Comparison of ENCODE assay signal across 8 cellular contexts in the genomic region with DNA sequence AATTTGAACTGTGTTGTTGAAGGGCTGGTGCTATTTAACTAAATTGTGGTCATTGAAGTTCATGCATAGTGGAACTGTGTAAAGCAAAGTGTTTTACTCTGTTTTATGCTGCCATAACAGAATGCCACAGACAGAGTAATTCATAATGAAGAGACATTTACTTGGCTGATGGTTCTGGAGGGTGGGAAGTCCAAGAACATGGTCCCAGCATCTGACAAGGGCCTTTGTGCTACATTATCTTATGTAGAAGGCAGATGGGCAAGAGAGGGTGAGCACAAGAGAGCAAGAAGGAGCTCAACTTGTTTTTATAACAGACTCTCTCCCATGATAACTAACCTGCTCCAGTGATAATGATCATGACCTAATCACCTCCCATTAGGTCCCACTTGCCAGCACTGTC.
"Had no signal": no experiment of that assay in that cellular context is flagged by ENCODE, and none has a peak within 500 bp of the region (broad histone marks: within the 10 kb centered on the region; RNA-seq: fewer than 3 reads in every experiment).

No MANE protein-coding gene starts in this region.

- H3K9me3 Mint-ChIP-seq: GM23338, H9 had no signal

- ATAC-seq: GM23338, K562 had no signal

- H3K4me2 ChIP-seq: GM23338 had no signal

- H3K27ac Mint-ChIP-seq: GM23338, H9 had no signal

- FAIRE-seq: H1, H54, HTR-8/SVneo, K562 had no signal

- DNase-seq: H9, HCEC 1CT, KG1 had no signal

- H3K4me3 ChIP-seq: GM23338, K562 had no signal

- H3K4me3 Mint-ChIP-seq: GM23338, H9 had no signal

- H2AFZ ChIP-seq: GM23338 had no signal
